ENCODE assay signal across 2 cellular contexts in genomic region chr7:6648066-6648814, GRCh38.
TF ChIP-seq lines count a peak whose summit lies in the region.

No MANE protein-coding gene starts in this region.

TF ChIP-seq in SK-N-SH, 30 proteins besides CTCF, POLR2A, EP300 and RAD21:
- no peak for TF ChIP-seq REST (IDR thresholded peaks at IDR 0.05; ENCODE audit: low read depth, low read length)
- TF ChIP-seq TEAD4 (IDR thresholded peaks at IDR 0.05; ENCODE audit: borderline replicate concordance, insufficient read depth) = no peak

TF ChIP-seq in SK-N-SH treated with all-trans-retinoic acid at 6 μM for 48 hours, 23 proteins besides CTCF, POLR2A, EP300 and RAD21 (continued from another document):
- TF ChIP-seq ARNTL (CRISPR knock-in tag; IDR thresholded peaks at IDR 0.05; ENCODE audit: borderline replicate concordance, low read depth) (no peak), ZNF8 (CRISPR knock-in tag; IDR thresholded peaks at IDR 0.05) (no peak), SNAI2 (CRISPR knock-in tag; IDR thresholded peaks at IDR 0.05) (no peak), ZNF565 (CRISPR knock-in tag; conservative IDR thresholded peaks at IDR 0.05; ENCODE audit: low read depth) (no peak), ESRRG (CRISPR knock-in tag; IDR thresholded peaks at IDR 0.05) (no peak), TOX (CRISPR knock-in tag; IDR thresholded peaks at IDR 0.05; ENCODE audit: borderline replicate concordance) (no peak), ZNF70 (CRISPR knock-in tag; IDR thresholded peaks at IDR 0.05) (no peak), ZFP30 (CRISPR knock-in tag; IDR thresholded peaks at IDR 0.05) (no peak), PATZ1 (CRISPR knock-in tag; IDR thresholded peaks at IDR 0.05; ENCODE audit: borderline replicate concordance) (no peak), CSDC2 (CRISPR knock-in tag; IDR thresholded peaks at IDR 0.05) (no peak), GLIS3 (CRISPR knock-in tag; IDR thresholded peaks at IDR 0.05) (no peak)
- TF ChIP-seq, protein P1, sequence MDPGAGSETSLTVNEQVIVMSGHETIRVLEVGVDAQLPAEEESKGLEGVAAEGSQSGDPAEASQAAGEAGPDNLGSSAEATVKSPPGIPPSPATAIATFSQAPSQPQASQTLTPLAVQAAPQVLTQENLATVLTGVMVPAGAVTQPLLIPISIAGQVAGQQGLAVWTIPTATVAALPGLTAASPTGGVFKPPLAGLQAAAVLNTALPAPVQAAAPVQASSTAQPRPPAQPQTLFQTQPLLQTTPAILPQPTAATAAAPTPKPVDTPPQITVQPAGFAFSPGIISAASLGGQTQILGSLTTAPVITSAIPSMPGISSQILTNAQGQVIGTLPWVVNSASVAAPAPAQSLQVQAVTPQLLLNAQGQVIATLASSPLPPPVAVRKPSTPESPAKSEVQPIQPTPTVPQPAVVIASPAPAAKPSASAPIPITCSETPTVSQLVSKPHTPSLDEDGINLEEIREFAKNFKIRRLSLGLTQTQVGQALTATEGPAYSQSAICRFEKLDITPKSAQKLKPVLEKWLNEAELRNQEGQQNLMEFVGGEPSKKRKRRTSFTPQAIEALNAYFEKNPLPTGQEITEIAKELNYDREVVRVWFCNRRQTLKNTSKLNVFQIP (CRISPR knock-in tag; IDR thresholded peaks at IDR 0.05; ENCODE audit: borderline replicate concordance, low read depth) = no peak
- TF ChIP-seq, protein P2, sequence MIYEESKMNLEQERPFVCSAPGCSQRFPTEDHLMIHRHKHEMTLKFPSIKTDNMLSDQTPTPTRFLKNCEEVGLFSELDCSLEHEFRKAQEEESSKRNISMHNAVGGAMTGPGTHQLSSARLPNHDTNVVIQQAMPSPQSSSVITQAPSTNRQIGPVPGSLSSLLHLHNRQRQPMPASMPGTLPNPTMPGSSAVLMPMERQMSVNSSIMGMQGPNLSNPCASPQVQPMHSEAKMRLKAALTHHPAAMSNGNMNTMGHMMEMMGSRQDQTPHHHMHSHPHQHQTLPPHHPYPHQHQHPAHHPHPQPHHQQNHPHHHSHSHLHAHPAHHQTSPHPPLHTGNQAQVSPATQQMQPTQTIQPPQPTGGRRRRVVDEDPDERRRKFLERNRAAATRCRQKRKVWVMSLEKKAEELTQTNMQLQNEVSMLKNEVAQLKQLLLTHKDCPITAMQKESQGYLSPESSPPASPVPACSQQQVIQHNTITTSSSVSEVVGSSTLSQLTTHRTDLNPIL (CRISPR knock-in tag; IDR thresholded peaks at IDR 0.05; ENCODE audit: low read depth) = no peak
TF ChIP-seq in SK-N-SH treated with all-trans-retinoic acid at 6 μM for 48 hours: peak in this region for 0.
